In the genomic region with DNA sequence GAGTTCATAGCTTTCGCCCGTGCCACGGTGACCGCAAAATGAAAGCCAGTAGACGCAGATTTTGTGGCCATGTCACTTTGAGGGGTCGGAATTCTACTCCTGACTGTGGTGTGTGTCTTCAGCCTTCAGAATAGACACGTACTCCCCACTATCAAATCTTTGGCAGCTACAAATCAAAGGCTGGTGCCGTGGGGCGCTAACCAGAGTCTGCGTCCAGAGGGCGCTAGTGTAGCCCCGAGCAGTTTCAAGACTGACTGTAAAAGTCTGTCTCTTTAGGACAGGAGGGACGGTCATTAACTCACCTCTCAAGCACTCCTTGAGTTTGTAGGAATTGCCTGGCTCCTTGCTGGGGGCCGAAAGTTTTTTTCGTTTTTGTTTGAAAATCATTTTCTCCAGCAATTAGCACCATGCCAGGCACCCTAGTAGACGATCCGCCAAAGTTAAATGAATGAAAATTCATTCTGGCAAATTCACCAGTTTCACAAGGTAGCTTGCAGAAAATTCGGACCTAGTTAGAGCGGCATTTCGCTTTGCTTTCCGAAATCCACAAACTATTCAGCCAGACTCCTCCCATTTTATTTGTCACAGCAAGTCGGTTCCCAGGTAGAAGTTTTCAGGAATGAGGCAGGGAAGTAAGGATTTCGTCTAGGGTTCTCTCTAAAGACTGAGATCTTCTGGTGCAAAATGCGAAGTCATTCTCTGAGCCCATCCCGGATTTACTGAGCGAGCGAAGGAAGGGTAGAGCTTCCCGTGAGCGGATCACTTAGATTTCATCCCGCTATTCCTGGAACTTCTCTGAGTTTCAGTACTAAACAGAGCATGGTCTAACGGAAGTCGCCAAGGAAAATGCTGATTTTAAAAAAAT, we compare ENCODE assay signal across 8 cellular contexts. TPM values are rescaled to one million over a fixed set of nuclear protein-coding genes. Genes with fewer than 3 reads are reported as not detected.
DNase-seq lines count a peak whose midpoint lies in the region; ATAC-seq and TF ChIP-seq lines count a peak whose summit lies in the region.

No MANE protein-coding gene starts in this region.

- peaks cover 0 to 20% (median 2%) of the 10 kb centered on the region in 7 donors for H3K9me3 Mint-ChIP-seq in CD14-positive monocyte

- H2AFZ ChIP-seq in OCI-LY1 (ENCODE audit: low read length), result no peak overlapping the region

- ATAC-seq in GM21717 (IDR thresholded peaks at IDR 0.05; ENCODE audit: unreplicated experiment), result peak; percentile 43
- ATAC-seq in HG03196 (IDR thresholded peaks at IDR 0.05; ENCODE audit: unreplicated experiment), result no peak
- ATAC-seq in sciatic nerve, result no peak

- TF ChIP-seq CTCF in CD14-positive monocyte (IDR thresholded peaks at IDR 0.05), result peak; percentile 37
- peak; percentile 91 for TF ChIP-seq CTCF in OCI-LY1 (IDR thresholded peaks at IDR 0.05; ENCODE audit: low read length)

- H3K36me3 ChIP-seq in OCI-LY1 (ENCODE audit: insufficient read depth, low read length), result no peaks in the 10 kb centered on the region

- intact Hi-C loops in CD14-positive monocyte (cut with micrococcal nuclease) (no loop called here), sciatic nerve (cut with DNase I) (no loop called here)

- H3F3A ChIP-seq in OCI-LY1 (ENCODE audit: insufficient read depth, low read length), result no peaks in the 10 kb centered on the region

- H3K27me3 ChIP-seq in OCI-LY1 (ENCODE audit: insufficient read depth, low read length), result no peaks in the 10 kb centered on the region

- peaks cover 73 to 76% (median 74%) of the 10 kb centered on the region in 3 donors for H3K27me3 Mint-ChIP-seq in CD14-positive monocyte (ENCODE audit: low read depth in 3 of 3)

- H4K20me1 ChIP-seq in OCI-LY1 (ENCODE audit: insufficient read depth, low read length), result no peaks in the 10 kb centered on the region

- no peaks in the 10 kb centered on the region for H3K9me3 ChIP-seq in OCI-LY1 (ENCODE audit: low read length)

- H3K9me2 ChIP-seq in OCI-LY1 (ENCODE audit: low read depth, low read length), result no peaks in the 10 kb centered on the region

- H3K4me3 Mint-ChIP-seq in CD14-positive monocyte, result peak overlapping the region in 1 of 2 donors; percentile 73

- H3K79me2 ChIP-seq in OCI-LY1 (ENCODE audit: insufficient read depth, low read length), result no peaks in the 10 kb centered on the region

- H3K36me3 Mint-ChIP-seq in CD14-positive monocyte, result no peaks in the 10 kb centered on the region

- H3K27ac Mint-ChIP-seq in CD14-positive monocyte, result no peak overlapping the region

- no peak overlapping the region for H3K4me3 ChIP-seq in OCI-LY1 (ENCODE audit: low read depth, low read length, poor library complexity, severe bottlenecking)

- no peak overlapping the region for H3K9ac ChIP-seq in OCI-LY1 (ENCODE audit: low read length)

- H3K27ac ChIP-seq in OCI-LY1 (ENCODE audit: low read depth, low read length, poor library complexity, severe bottlenecking), result no peak overlapping the region

- DNase-seq in CD14-positive monocyte (ENCODE audit: low spot score) (no peak), globus pallidus (ENCODE audit: low spot score) (peak; percentile 14), retina (peak; percentile 81), sciatic nerve (ENCODE audit: low spot score) (no peak)
- peak; percentile 30 to 35 for DNase-seq in activated T-helper 1 cell treated with anti-CD3 and anti-CD28 coated beads, Interleukin-2, amount 50 U/mL, for 16 hours (ENCODE audit: low read depth in 1 of 2, low spot score in 1 of 2)

- peaks cover 25% of the 10 kb centered on the region for H3K4me1 Mint-ChIP-seq in CD14-positive monocyte

- H3K4me1 ChIP-seq in OCI-LY1 (ENCODE audit: insufficient read depth, low read length, severe bottlenecking), result no peaks in the 10 kb centered on the region

- H3K4me2 ChIP-seq in OCI-LY1 (ENCODE audit: low read length), result no peak overlapping the region

RNA-seq across cellular contexts. Expression of a gene that starts 2.8 kb away (rescaled TPM):
- polyA plus RNA-seq in CD14-positive monocyte, result not detected
- 0.67 TPM for total RNA-seq in sciatic nerve

Comparison
In these comparisons a context has a peak if more than half of its experiments do, and no peak if none do; other contexts are left out.
1. DNase-seq: peak in activated T-helper 1 cell treated with anti-CD3 and anti-CD28 coated beads, Interleukin-2, amount 50 U/mL, for 16 hours (2 of 2), globus pallidus (single experiment) and retina (single experiment); none in CD14-positive monocyte (single experiment) and sciatic nerve (single experiment).